Comparison of ENCODE assay signal across 29 cellular contexts in the genomic region with DNA sequence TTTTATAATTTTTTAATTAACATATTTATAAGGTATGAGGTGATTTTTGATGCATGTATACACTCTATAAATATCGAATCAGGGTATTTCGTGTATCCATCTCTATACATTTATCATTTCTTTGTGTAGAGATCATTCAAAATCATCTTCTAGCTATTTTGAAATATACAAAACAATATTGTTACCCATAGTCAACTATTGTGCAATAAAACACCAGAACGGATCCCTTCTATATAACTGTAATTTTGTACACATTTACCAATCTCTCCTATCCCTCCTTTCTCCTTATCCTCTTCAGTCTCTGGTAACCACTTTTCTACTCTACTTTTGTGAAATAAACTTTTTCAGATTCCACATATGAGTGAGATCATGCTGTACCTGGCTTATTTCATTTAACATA.
"Had no signal": no experiment of that assay in that cellular context is flagged by ENCODE, and none has a peak within 500 bp of the region (broad histone marks: within the 10 kb centered on the region; RNA-seq: fewer than 3 reads in every experiment).

No MANE protein-coding gene starts in this region.

- DNase-seq: stimulated activated CD4-positive, alpha-beta T cell treated with anti-CD3 and anti-CD28 coated beads, Interleukin-2, amount 100 ng/mL, for 48 hours; stimulated activated CD4-positive, alpha-beta T cell treated with anti-CD3 and anti-CD28 coated beads, Interleukin-4, amount 100 ng/mL, for 1 hour; stimulated activated CD4-positive, alpha-beta T cell treated with anti-CD3 and anti-CD28 coated beads, Interleukin-4, amount 100 ng/mL, for 24 hours; stimulated activated CD4-positive, alpha-beta T cell treated with anti-CD3 and anti-CD28 coated beads, Interleukin-4, amount 100 ng/mL, for 4 hours; stimulated activated CD8-positive, alpha-beta memory T cell treated with anti-CD3 and anti-CD28 coated beads, Interleukin-4, amount 100 ng/mL, for 48 hours; stimulated activated naive B cell treated with anti-CD40 and anti-IgM and Interleukin-4, amounts not matched to agents 10 μg/mL and 1 μg/mL and 100 μg/mL, for 72 hours; stimulated activated naive CD4-positive, alpha-beta T cell; stimulated activated naive CD4-positive, alpha-beta T cell treated with Interleukin-2 at 50 U/mL for 16 hours; stimulated activated naive CD8-positive, alpha-beta T cell treated with anti-CD3 and anti-CD28 coated beads, Interleukin-15, amount 100 ng/mL, for 72 hours; stimulated activated naive CD8-positive, alpha-beta T cell treated with anti-CD3 and anti-CD28 coated beads, Interleukin-15, Interleukin-2, amounts not matched to agents 100 U/mL and 50 U/mL, for 24 hours; stomach; substantia nigra; testis; thyroid gland; tibial artery; transverse colon; trophoblast cell; upper lobe of left lung; upper lobe of right lung; uterus had no signal

- H3K4me1 Mint-ChIP-seq: stimulated activated effector memory CD8-positive, alpha-beta T cell treated with anti-CD3 and anti-CD28 coated beads, Interleukin-12 subunit alpha, Interleukin-12 subunit beta, amount 100 ng/mL, for 72 hours; stimulated activated memory B cell treated with anti-CD40 and anti-IgM and Interleukin-4, amounts not matched to agents 10 μg/mL and 1 μg/mL and 100 μg/mL, for 72 hours; stimulated activated naive B cell treated with anti-CD40 and anti-IgM and Interleukin-4, amounts not matched to agents 10 μg/mL and 1 μg/mL and 100 μg/mL, for 72 hours; stimulated activated naive CD8-positive, alpha-beta T cell treated with anti-CD3 and anti-CD28 coated beads, Interleukin-15, amount 100 ng/mL, for 72 hours had no signal

- H3K4me3 Mint-ChIP-seq: stimulated activated effector memory CD8-positive, alpha-beta T cell treated with anti-CD3 and anti-CD28 coated beads, Interleukin-12 subunit alpha, Interleukin-12 subunit beta, amount 100 ng/mL, for 72 hours; stimulated activated memory B cell treated with anti-CD40 and anti-IgM and Interleukin-4, amounts not matched to agents 10 μg/mL and 1 μg/mL and 100 μg/mL, for 72 hours; stimulated activated naive B cell treated with anti-CD40 and anti-IgM and Interleukin-4, amounts not matched to agents 10 μg/mL and 1 μg/mL and 100 μg/mL, for 72 hours; stimulated activated naive CD8-positive, alpha-beta T cell treated with anti-CD3 and anti-CD28 coated beads, Interleukin-15, amount 100 ng/mL, for 72 hours; stimulated activated naive CD8-positive, alpha-beta T cell treated with anti-CD3 and anti-CD28 coated beads, Interleukin-15, Interleukin-2, amounts not matched to agents 100 ng/mL and 50 ng/mL, for 24 hours; type B pancreatic cell had no signal

- H3K27me3 ChIP-seq: stomach, suprapubic skin, testis, thyroid gland, tibial artery, tibial nerve, transverse colon, upper lobe of left lung, upper lobe of right lung, uterus, vagina had no signal

- H3K27me3 Mint-ChIP-seq: stimulated activated memory B cell treated with anti-CD40 and anti-IgM and Interleukin-4, amounts not matched to agents 10 μg/mL and 1 μg/mL and 100 μg/mL, for 72 hours; stimulated activated naive B cell treated with anti-CD40 and anti-IgM and Interleukin-4, amounts not matched to agents 10 μg/mL and 1 μg/mL and 100 μg/mL, for 72 hours; stimulated activated naive CD8-positive, alpha-beta T cell treated with anti-CD3 and anti-CD28 coated beads, Interleukin-15, amount 100 ng/mL, for 72 hours; stimulated activated naive CD8-positive, alpha-beta T cell treated with anti-CD3 and anti-CD28 coated beads, Interleukin-15, Interleukin-2, amounts not matched to agents 100 ng/mL and 50 ng/mL, for 24 hours; type B pancreatic cell had no signal

- H3K9me3 Mint-ChIP-seq: stimulated activated memory B cell treated with anti-CD40 and anti-IgM and Interleukin-4, amounts not matched to agents 10 μg/mL and 1 μg/mL and 100 μg/mL, for 72 hours; stimulated activated naive B cell treated with anti-CD40 and anti-IgM and Interleukin-4, amounts not matched to agents 10 μg/mL and 1 μg/mL and 100 μg/mL, for 72 hours; stimulated activated naive CD8-positive, alpha-beta T cell treated with anti-CD3 and anti-CD28 coated beads, Interleukin-15, amount 100 ng/mL, for 72 hours; stimulated activated naive CD8-positive, alpha-beta T cell treated with anti-CD3 and anti-CD28 coated beads, Interleukin-15, Interleukin-2, amounts not matched to agents 100 ng/mL and 50 ng/mL, for 24 hours; type B pancreatic cell had no signal

- H3K4me1 ChIP-seq: stomach, suprapubic skin, testis, thyroid gland, tibial artery, tibial nerve, transverse colon, upper lobe of left lung, upper lobe of right lung, uterus, vagina had no signal

- H3K36me3 ChIP-seq: stomach, suprapubic skin, thoracic aorta, thyroid gland, tibial artery, tibial nerve, transverse colon, upper lobe of left lung, upper lobe of right lung, uterus, vagina had no signal

- H3K4me3 ChIP-seq: stomach, suprapubic skin, testis, thoracic aorta, thyroid gland, tibial artery, tibial nerve, transverse colon, upper lobe of left lung, upper lobe of right lung, uterus, vagina had no signal

- ATAC-seq: stimulated activated effector memory CD8-positive, alpha-beta T cell treated with anti-CD3 and anti-CD28 coated beads, Interleukin-12 subunit alpha, Interleukin-12 subunit beta, amount 100 ng/mL, for 72 hours; stimulated activated memory B cell treated with anti-CD40 and anti-IgM and Interleukin-4, amounts not matched to agents 10 μg/mL and 1 μg/mL and 100 μg/mL, for 72 hours; stimulated activated naive B cell treated with anti-CD40 and anti-IgM and Interleukin-4, amounts not matched to agents 10 μg/mL and 1 μg/mL and 100 μg/mL, for 72 hours; stimulated activated naive CD8-positive, alpha-beta T cell treated with anti-CD3 and anti-CD28 coated beads, Interleukin-15, amount 100 ng/mL, for 72 hours; stimulated activated naive CD8-positive, alpha-beta T cell treated with anti-CD3 and anti-CD28 coated beads, Interleukin-15, Interleukin-2, amounts not matched to agents 100 U/mL and 50 U/mL, for 24 hours; upper lobe of right lung had no signal

- H3K27ac ChIP-seq: stomach, suprapubic skin, testis, thoracic aorta, thyroid gland, tibial artery, tibial nerve, transverse colon, upper lobe of left lung, upper lobe of right lung, uterus, vagina had no signal

- H3K9me3 ChIP-seq: suprapubic skin, testis, thoracic aorta, thyroid gland, tibial artery, tibial nerve, upper lobe of left lung, upper lobe of right lung, uterus, vagina had no signal

- H3K36me3 Mint-ChIP-seq: stimulated activated effector memory CD8-positive, alpha-beta T cell treated with anti-CD3 and anti-CD28 coated beads, Interleukin-12 subunit alpha, Interleukin-12 subunit beta, amount 100 ng/mL, for 72 hours; stimulated activated memory B cell treated with anti-CD40 and anti-IgM and Interleukin-4, amounts not matched to agents 10 μg/mL and 1 μg/mL and 100 μg/mL, for 72 hours; stimulated activated naive B cell treated with anti-CD40 and anti-IgM and Interleukin-4, amounts not matched to agents 10 μg/mL and 1 μg/mL and 100 μg/mL, for 72 hours; type B pancreatic cell had no signal

- H3K27ac Mint-ChIP-seq: stimulated activated effector memory CD8-positive, alpha-beta T cell treated with anti-CD3 and anti-CD28 coated beads, Interleukin-12 subunit alpha, Interleukin-12 subunit beta, amount 100 ng/mL, for 72 hours; stimulated activated memory B cell treated with anti-CD40 and anti-IgM and Interleukin-4, amounts not matched to agents 10 μg/mL and 1 μg/mL and 100 μg/mL, for 72 hours; stimulated activated naive B cell treated with anti-CD40 and anti-IgM and Interleukin-4, amounts not matched to agents 10 μg/mL and 1 μg/mL and 100 μg/mL, for 72 hours; stimulated activated naive CD8-positive, alpha-beta T cell treated with anti-CD3 and anti-CD28 coated beads, Interleukin-15, amount 100 ng/mL, for 72 hours; stimulated activated naive CD8-positive, alpha-beta T cell treated with anti-CD3 and anti-CD28 coated beads, Interleukin-15, Interleukin-2, amounts not matched to agents 100 ng/mL and 50 ng/mL, for 24 hours; type B pancreatic cell had no signal

- FAIRE-seq: urothelium cell line had no signal
